ENCODE assay signal across 10 cellular contexts in the genomic region with DNA sequence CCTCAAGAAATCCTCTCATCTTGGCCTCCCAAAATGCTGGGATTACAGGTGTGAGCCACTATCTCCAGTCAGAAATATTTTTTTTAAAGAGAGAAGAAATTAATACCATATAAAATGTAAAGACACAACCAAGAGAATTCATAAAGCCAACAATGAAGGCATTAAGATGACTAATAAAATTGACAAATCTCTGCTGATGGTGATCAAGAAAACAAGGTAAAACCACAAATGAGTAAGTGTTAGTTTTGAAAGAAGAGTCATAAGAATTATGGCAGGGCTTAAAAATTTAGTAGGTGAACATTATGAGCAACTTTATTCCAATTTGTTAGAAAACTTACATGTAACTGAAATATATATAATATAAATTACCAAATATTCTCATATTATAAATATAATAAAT.
"Had no signal": no experiment of that assay in that cellular context is flagged by ENCODE, and none has a peak within 500 bp of the region (broad histone marks: within the 10 kb centered on the region; RNA-seq: fewer than 3 reads in every experiment).

No MANE protein-coding gene starts in this region.

- H3K4me3 ChIP-seq: GM23338, HAP-1 had no signal

- H3K27ac ChIP-seq: HL-60 had no signal

- DNase-seq: H7, HFFc6, KBM-7 had no signal

- FAIRE-seq: H1, HepG2 had no signal

- H3K4me3 Mint-ChIP-seq: GM23338, HFFc6 had no signal

- H3K36me3 ChIP-seq: HAP-1 had no signal

- H3K4me1 Mint-ChIP-seq: GM23338, IgD-negative memory B cell had no signal

- H3K9me3 Mint-ChIP-seq: GM23338 had no signal

- H3K9me3 ChIP-seq: HAP-1 had no signal

- H3K36me3 Mint-ChIP-seq: IgD-negative memory B cell had no signal

- H3K27me3 Mint-ChIP-seq: IgD-negative memory B cell had no signal

- H3K27ac Mint-ChIP-seq: GM23338, HFFc6, IgD-negative memory B cell had no signal

- ATAC-seq: GM23338, HCT116, HepG2 had no signal

- H3K4me1 ChIP-seq: HAP-1 had no signal
